1 cellular context compared by ENCODE assay signal in the genomic region with DNA sequence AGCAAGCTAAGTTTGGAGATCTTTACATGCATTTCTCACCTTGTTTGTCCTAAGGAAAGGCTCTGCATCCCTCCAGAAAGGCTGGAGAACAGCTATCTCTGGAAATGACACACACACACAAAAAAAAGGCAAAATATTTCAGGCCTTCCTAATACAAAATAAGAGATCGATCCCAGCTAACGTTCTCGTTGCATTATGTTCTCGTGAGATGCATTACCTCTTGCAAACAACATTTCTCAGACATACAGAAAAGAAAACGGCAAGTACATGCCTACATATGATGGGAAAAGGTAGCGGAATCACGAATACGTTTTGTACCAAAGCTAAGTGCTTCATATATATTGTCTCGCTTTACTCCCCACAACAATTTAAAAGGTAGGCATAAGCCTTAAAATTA.
TF ChIP-seq lines count a peak whose summit lies in the region.

No MANE protein-coding gene starts in this region.

TF ChIP-seq in GM23338, 12 proteins besides CTCF, POLR2A, EP300 and RAD21 (continued from another document):
- TF ChIP-seq ZNF462 (CRISPR knock-in tag; IDR thresholded peaks at IDR 0.05) (no peak), EZH2phosphoT487 (IDR thresholded peaks at IDR 0.05; ENCODE audit: unreplicated experiment) (no peak), POLR2AphosphoS5 (IDR thresholded peaks at IDR 0.05; ENCODE audit: low read depth) (no peak), REST (IDR thresholded peaks at IDR 0.05; ENCODE audit: unreplicated experiment) (no peak), EZH2 (IDR thresholded peaks at IDR 0.05; ENCODE audit: low read depth, unreplicated experiment) (no peak), ZNF331 (CRISPR knock-in tag; IDR thresholded peaks at IDR 0.05; ENCODE audit: low read depth) (no peak), CREB1 (CRISPR knock-in tag; IDR thresholded peaks at IDR 0.05; ENCODE audit: low read depth) (no peak), ZNF114 (CRISPR knock-in tag; IDR thresholded peaks at IDR 0.05) (no peak)
- TF ChIP-seq, protein P1, sequence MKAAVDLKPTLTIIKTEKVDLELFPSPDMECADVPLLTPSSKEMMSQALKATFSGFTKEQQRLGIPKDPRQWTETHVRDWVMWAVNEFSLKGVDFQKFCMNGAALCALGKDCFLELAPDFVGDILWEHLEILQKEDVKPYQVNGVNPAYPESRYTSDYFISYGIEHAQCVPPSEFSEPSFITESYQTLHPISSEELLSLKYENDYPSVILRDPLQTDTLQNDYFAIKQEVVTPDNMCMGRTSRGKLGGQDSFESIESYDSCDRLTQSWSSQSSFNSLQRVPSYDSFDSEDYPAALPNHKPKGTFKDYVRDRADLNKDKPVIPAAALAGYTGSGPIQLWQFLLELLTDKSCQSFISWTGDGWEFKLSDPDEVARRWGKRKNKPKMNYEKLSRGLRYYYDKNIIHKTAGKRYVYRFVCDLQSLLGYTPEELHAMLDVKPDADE (IDR thresholded peaks at IDR 0.05), result no peak
